In the genomic region with DNA sequence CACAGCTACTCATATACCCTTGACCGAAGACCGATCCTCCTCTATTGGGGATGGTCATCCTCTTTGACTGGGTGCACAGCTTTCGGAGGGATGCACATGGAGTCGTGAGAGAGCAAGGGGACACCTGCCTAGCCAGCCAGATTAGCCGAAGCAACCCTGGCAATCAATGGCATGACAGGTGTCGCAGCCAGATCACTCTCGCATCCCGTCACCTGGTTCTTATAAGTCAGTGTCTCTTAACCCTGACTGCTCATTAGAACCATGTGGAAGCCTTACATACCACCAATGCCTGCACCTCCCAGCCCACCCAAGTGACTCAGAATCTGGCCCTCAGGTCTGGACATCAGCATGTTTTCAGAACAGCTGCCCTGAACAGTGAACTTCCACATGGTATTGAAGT, we compare ENCODE assay signal across 22 cellular contexts.
"Had no signal": no experiment of that assay in that cellular context is flagged by ENCODE, and none has a peak within 500 bp of the region (broad histone marks: within the 10 kb centered on the region; RNA-seq: fewer than 3 reads in every experiment).

No MANE protein-coding gene starts in this region.

- ATAC-seq: esophagus mucosa, gastrocnemius medialis, heart right ventricle, left cardiac atrium, left lung, left ventricle myocardium superior, lower lobe of right lung, mucosa of descending colon had no signal

- H3K4me1 Mint-ChIP-seq: mesothelial cell of epicardium had no signal

- H3K27ac Mint-ChIP-seq: mesothelial cell of epicardium had no signal

- H3K4me3 Mint-ChIP-seq: mesothelial cell of epicardium had no signal

- DNase-seq: colonic mucosa; dermis blood vessel endothelial cell; dorsolateral prefrontal cortex; effector CD4-positive, alpha-beta T cell; effector memory CD4-positive, alpha-beta T cell; erythroblast; esophagus squamous epithelium; foreskin fibroblast; foreskin melanocyte; gastrocnemius medialis; glutamatergic neuron; heart right ventricle; hippocampal formation; left cardiac atrium; left lung; left ventricle myocardium superior; lower lobe of right lung; mesenchymal stem cell; mucosa of descending colon had no signal

- H3K9me3 Mint-ChIP-seq: mesothelial cell of epicardium had no signal

- H3K36me3 ChIP-seq: colonic mucosa, esophagus squamous epithelium, gastrocnemius medialis, heart right ventricle, left lung, lower lobe of right lung had no signal

- H3K27ac ChIP-seq: colonic mucosa, dorsolateral prefrontal cortex, epithelial cell of prostate, esophagus squamous epithelium, gastrocnemius medialis, heart right ventricle, left lung, lower lobe of right lung had no signal

- H3K9me3 ChIP-seq: colonic mucosa, esophagus squamous epithelium, gastrocnemius medialis, heart right ventricle, left lung, lower lobe of right lung, mucosa of descending colon had no signal

- H3K27me3 ChIP-seq: colonic mucosa, esophagus squamous epithelium, gastrocnemius medialis, left lung had no signal

- H3K4me1 ChIP-seq: colonic mucosa, esophagus squamous epithelium, gastrocnemius medialis, heart right ventricle, left lung, lower lobe of right lung had no signal

- H3K36me3 Mint-ChIP-seq: mesothelial cell of epicardium had no signal

- H3K4me3 ChIP-seq: colonic mucosa, dorsolateral prefrontal cortex, esophagus squamous epithelium, gastrocnemius medialis, heart right ventricle, left lung, lower lobe of right lung, mucosa of descending colon had no signal
